In the genomic region with DNA sequence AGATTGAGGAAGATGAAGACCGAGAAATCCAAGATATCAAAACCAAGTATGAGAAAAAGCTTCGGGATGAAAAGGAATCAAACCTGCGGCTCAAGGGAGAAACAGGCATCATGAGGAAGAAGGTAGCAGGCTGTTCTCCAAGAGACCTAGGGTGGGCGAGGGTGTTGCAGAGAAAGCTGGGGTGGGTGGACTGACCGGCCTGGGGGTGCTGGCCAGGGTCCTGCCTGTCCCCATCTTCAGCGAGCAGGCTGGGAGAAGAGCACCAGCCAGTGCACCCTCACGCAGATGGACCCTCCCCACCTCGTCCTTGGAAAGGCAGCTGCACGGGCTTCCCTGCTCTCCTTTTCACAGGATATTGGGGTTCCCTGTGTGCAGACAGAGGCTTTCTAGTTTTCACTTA, we compare ENCODE assay signal across 21 cellular contexts. TPM values are rescaled to one million over a fixed set of nuclear protein-coding genes. Genes with fewer than 3 reads are reported as not detected.
DNase-seq lines count a peak whose midpoint lies in the region; ATAC-seq, FAIRE-seq and TF ChIP-seq lines count a peak whose summit lies in the region.
"Had no signal": no experiment of that assay in that cellular context is flagged by ENCODE, and none has a peak within 500 bp of the region (broad histone marks: within the 10 kb centered on the region; RNA-seq: fewer than 3 reads in every experiment).

No MANE protein-coding gene starts in this region.

- H3K27me3 ChIP-seq in GM23338 (ENCODE audit: insufficient read depth) (no peaks in the 10 kb centered on the region), K562 (ENCODE audit: control insufficient read depth in 2 of 2, insufficient read depth in 2 of 2, low read length in 2 of 2) (peaks cover 30 to 51% of the 10 kb centered on the region in 2 experiments)
- H3K27me3 ChIP-seq: BE2C had no signal

- H3K4me3 ChIP-seq in GM23338, result no peak overlapping the region
- H3K4me3 ChIP-seq in K562, result no peak overlapping the region

- H3K4me2 ChIP-seq in GM23338, result no peak overlapping the region
- H3K4me2 ChIP-seq in K562 (ENCODE audit: insufficient read depth, low read length), result no peak overlapping the region

- H3K27ac Mint-ChIP-seq in GM23338, result no peak overlapping the region
- peak overlapping the region; percentile 53 for H3K27ac Mint-ChIP-seq in stimulated activated naive B cell treated with anti-CD40 and anti-IgM and Interleukin-4, amounts not matched to agents 10 μg/mL and 1 μg/mL and 100 μg/mL, for 72 hours
- no peak overlapping the region for H3K27ac Mint-ChIP-seq in activated CD4-positive, alpha-beta T cell treated with anti-CD3 and anti-CD28 coated beads, Interleukin-2, amount 10 ng/mL, durations not matched to agents 7 days and 5 days
- H3K27ac Mint-ChIP-seq: CD8-positive, alpha-beta T cell had no signal

- no peak overlapping the region for H3K4me3 Mint-ChIP-seq in GM23338
- peak overlapping the region in 1 of 2 donors; percentile 29 for H3K4me3 Mint-ChIP-seq in stimulated activated naive B cell treated with anti-CD40 and anti-IgM and Interleukin-4, amounts not matched to agents 10 μg/mL and 1 μg/mL and 100 μg/mL, for 72 hours
- no peak overlapping the region for H3K4me3 Mint-ChIP-seq in activated CD4-positive, alpha-beta T cell treated with anti-CD3 and anti-CD28 coated beads, Interleukin-2, amount 10 ng/mL, durations not matched to agents 7 days and 5 days
- H3K4me3 Mint-ChIP-seq: CD8-positive, alpha-beta T cell had no signal

- 0 out of 2 replicates have a peak, but pooled peaks cover 4% of the 10 kb centered on the region for H3K9me2 ChIP-seq in GM23338 (ENCODE audit: insufficient read depth)

- CTCF ChIA-PET in K562 (lab: Yijun Ruan, JAX; ENCODE audit: low intra/inter-chr PET ratio), result no interaction called here
- CTCF ChIA-PET in activated CD4-positive, alpha-beta T cell treated with anti-CD3 and anti-CD28 coated beads, Interleukin-2, amount 10 ng/mL, durations not matched to agents 7 days and 5 days (lab: Charles Lee), result no interaction called here

- H2AFZ ChIP-seq in GM23338 (no peak overlapping the region), K562 (ENCODE audit: low read depth, low read length) (no peak overlapping the region)

- no peaks in the 10 kb centered on the region for H3K9me1 ChIP-seq in K562 (ENCODE audit: control insufficient read depth, insufficient read depth, low read length)

- H3K27ac ChIP-seq in GM23338 (ENCODE audit: low read depth), result no peak overlapping the region
- H3K27ac ChIP-seq in K562 (ENCODE audit: extremely low read depth, low read depth, low read length), result no peak overlapping the region
- H3K27ac ChIP-seq: C4-2B had no signal

- no peaks in the 10 kb centered on the region for H3K36me3 ChIP-seq in GM23338 (ENCODE audit: insufficient read depth)
- no peaks in the 10 kb centered on the region for H3K36me3 ChIP-seq in K562 (ENCODE audit: control insufficient read depth, insufficient read depth, low read length)
- H3K36me3 ChIP-seq: BE2C had no signal

- POLR2A ChIA-PET in K562 (lab: Yijun Ruan, JAX), result interaction anchor here (0.5 to 1.4 kb wide), 4 partner anchors 13 to 446 kb away, joined by 3 to 4 read pairs (median 3); no protein-coding TSS in a partner anchor
- POLR2A ChIA-PET in activated CD4-positive, alpha-beta T cell treated with anti-CD3 and anti-CD28 coated beads, Interleukin-2, amount 10 ng/mL, durations not matched to agents 7 days and 5 days (lab: Charles Lee), result no interaction called here

- TF ChIP-seq CTCF in GM23338 (conservative IDR thresholded peaks at IDR 0.05; ENCODE audit: low read depth in 2 of 2) (no peak), K562 (IDR thresholded peaks at IDR 0.05 in 2 of 3, conservative IDR thresholded peaks at IDR 0.05 in 1 of 3; ENCODE audit: insufficient read depth in 2 of 3, low read depth in 1 of 3, low read length in 3 of 3) (no peak)

- in situ Hi-C loops in K562 (cut with MboI), result no loop called here

- H3F3A ChIP-seq in GM23338 (replicated peaks; ENCODE audit: low read depth), result no peaks in the 10 kb centered on the region

- no TSS peak for BruUV-seq in K562 (replicated peaks; lab: Mats Ljungman, UMichigan)

- no peak overlapping the region for H3K9ac ChIP-seq in K562 (ENCODE audit: insufficient read depth in 1 of 2, low read depth in 2 of 2, low read length in 2 of 2)

- intact Hi-C loops in K562 (cut with micrococcal nuclease), result no loop called here

- H3K9me3 Mint-ChIP-seq in GM23338, result no peaks in the 10 kb centered on the region
- H3K9me3 Mint-ChIP-seq in stimulated activated naive B cell treated with anti-CD40 and anti-IgM and Interleukin-4, amounts not matched to agents 10 μg/mL and 1 μg/mL and 100 μg/mL, for 72 hours, result no peaks in the 10 kb centered on the region
- no peaks in the 10 kb centered on the region for H3K9me3 Mint-ChIP-seq in activated CD4-positive, alpha-beta T cell treated with anti-CD3 and anti-CD28 coated beads, Interleukin-2, amount 10 ng/mL, durations not matched to agents 7 days and 5 days
- H3K9me3 Mint-ChIP-seq: CD8-positive, alpha-beta T cell had no signal

- ATAC-seq in GM23338 (no peak), K562 (no peak), GM21528 (IDR thresholded peaks at IDR 0.05; ENCODE audit: low FRiP score, unreplicated experiment) (no peak)
- no peak for ATAC-seq in stimulated activated naive B cell treated with anti-CD40 and anti-IgM and Interleukin-4, amounts not matched to agents 10 μg/mL and 1 μg/mL and 100 μg/mL, for 72 hours (replicated peaks)
- ATAC-seq: CD8-positive, alpha-beta T cell; HepG2 had no signal

- H3K79me2 ChIP-seq in GM23338 (replicated peaks; ENCODE audit: insufficient read depth) (no peaks in the 10 kb centered on the region), K562 (ENCODE audit: control insufficient read depth, insufficient read depth, low read length) (no peaks in the 10 kb centered on the region)

- no peaks in the 10 kb centered on the region; the same call in 2 of the 3 replicates for H3K36me3 Mint-ChIP-seq in GM23338 (ENCODE audit: low read depth)
- H3K36me3 Mint-ChIP-seq in stimulated activated naive B cell treated with anti-CD40 and anti-IgM and Interleukin-4, amounts not matched to agents 10 μg/mL and 1 μg/mL and 100 μg/mL, for 72 hours, result peaks cover 16 to 39% of the 10 kb centered on the region in 2 donors
- no peaks in the 10 kb centered on the region for H3K36me3 Mint-ChIP-seq in activated CD4-positive, alpha-beta T cell treated with anti-CD3 and anti-CD28 coated beads, Interleukin-2, amount 10 ng/mL, durations not matched to agents 7 days and 5 days (ENCODE audit: low read depth)
- H3K36me3 Mint-ChIP-seq: CD8-positive, alpha-beta T cell had no signal

- H3K4me1 Mint-ChIP-seq in GM23338, result peaks cover 8% of the 10 kb centered on the region; the same call in 2 of the 3 replicates
- peaks cover 32 to 59% of the 10 kb centered on the region in 2 donors for H3K4me1 Mint-ChIP-seq in stimulated activated naive B cell treated with anti-CD40 and anti-IgM and Interleukin-4, amounts not matched to agents 10 μg/mL and 1 μg/mL and 100 μg/mL, for 72 hours
- H3K4me1 Mint-ChIP-seq in activated CD4-positive, alpha-beta T cell treated with anti-CD3 and anti-CD28 coated beads, Interleukin-2, amount 10 ng/mL, durations not matched to agents 7 days and 5 days, result peaks cover 3% of the 10 kb centered on the region

- no peak for TF ChIP-seq RAD21 in Ishikawa (IDR thresholded peaks at IDR 0.05; ENCODE audit: low read depth)
- TF ChIP-seq RAD21 in K562 (CRISPR knock-in tag; conservative IDR thresholded peaks at IDR 0.05 in 1 of 2, IDR thresholded peaks at IDR 0.05 in 1 of 2), result no peak

- no peak for FAIRE-seq in K562 (lab: Jason Lieb, UNC)
- FAIRE-seq: A204.1, D721Med, GM19239, HepG2, HTR-8/SVneo had no signal

- TF ChIP-seq EP300 in Ishikawa (IDR thresholded peaks at IDR 0.05; ENCODE audit: borderline replicate concordance), result no peak
- no peak for TF ChIP-seq EP300 in K562 (IDR thresholded peaks at IDR 0.05; ENCODE audit: low read length)

- H3K4me1 ChIP-seq in GM23338 (ENCODE audit: insufficient read depth) (no peaks in the 10 kb centered on the region), K562 (replicated peaks in 1 of 2; ENCODE audit: control insufficient read depth in 2 of 2, insufficient read depth in 2 of 2, low read length in 2 of 2) (0 out of 5 replicates have a peak, but pooled peaks cover 0 to 3% of the 10 kb centered on the region in 2 experiments)
- H3K4me1 ChIP-seq: BE2C had no signal

- no peaks in the 10 kb centered on the region for H3K9me3 ChIP-seq in K562 (replicated peaks; ENCODE audit: control insufficient read depth, insufficient read depth, low read depth, low read length)
- H3K9me3 ChIP-seq: BE2C had no signal

- peaks cover 19% of the 10 kb centered on the region for H3K27me3 Mint-ChIP-seq in GM23338 (ENCODE audit: insufficient read depth, low read depth, poor library complexity)
- H3K27me3 Mint-ChIP-seq in stimulated activated naive B cell treated with anti-CD40 and anti-IgM and Interleukin-4, amounts not matched to agents 10 μg/mL and 1 μg/mL and 100 μg/mL, for 72 hours, result no peaks in the 10 kb centered on the region
- H3K27me3 Mint-ChIP-seq in activated CD4-positive, alpha-beta T cell treated with anti-CD3 and anti-CD28 coated beads, Interleukin-2, amount 10 ng/mL, durations not matched to agents 7 days and 5 days, result no peaks in the 10 kb centered on the region

- 0% methylated on average over 9 of the region's 9 CpGs for WGBS in K562 (ENCODE audit: insufficient coverage, low coverage, missing lambda C conversion rate)

- no peak for DNase-seq in GM23338 (ENCODE audit: low spot score)
- no peak for DNase-seq in K562 (ENCODE audit: extremely low read depth in 1 of 4, low spot score in 3 of 4)
- DNase-seq in stimulated activated naive B cell treated with anti-CD40 and anti-IgM and Interleukin-4, amounts not matched to agents 10 μg/mL and 1 μg/mL and 100 μg/mL, for 72 hours, result no peak
- no peak for DNase-seq in activated CD4-positive, alpha-beta T cell treated with anti-CD3 and anti-CD28 coated beads, Interleukin-2, amount 10 ng/mL, durations not matched to agents 7 days and 5 days
- no peak for DNase-seq in T-helper 2 cell
- DNase-seq: BE2C; CD8-positive, alpha-beta T cell; COR-L47; DMS153; DMS79 treated with DMSO at 0.1 percent for 48 hours; GDM1; HCEC 1CT had no signal

- no peaks in the 10 kb centered on the region for H4K20me1 ChIP-seq in GM23338 (replicated peaks; ENCODE audit: insufficient read depth)
- H4K20me1 ChIP-seq in K562 (replicated peaks; ENCODE audit: control insufficient read depth, insufficient read depth, low read length), result peaks cover 14% of the 10 kb centered on the region

- no peak for TF ChIP-seq POLR2A in K562 (conservative IDR thresholded peaks at IDR 0.05)

RNA-seq across cellular contexts. Expression of a gene that starts 46.9 kb away (rescaled TPM):
- total RNA-seq in GM23338 (2014; rRNA removed; shearing (Covaris generic)), result 31.4 and 39.3 TPM in 2 replicates
- polyA plus RNA-seq in GM23338 (2016; fragmentation: Nextera tagmentation; extraction: Ambion mirVana) (16.2 and 16.8 TPM in 2 replicates), K562 (2011; rRNA removed) (0.08 and 0.35 TPM in 2 replicates), K562 (2014; fragmentation: Illumina TruSeq; extraction: Trizol) (0.07 TPM in 1 of 2 replicates, not detected in the other), K562 (2014; fragmentation: Nextera tagmentation; extraction: Ambion mirVana) (not detected), K562 (2014; rRNA removed) (0.67 TPM in 1 of 2 replicates, not detected in the other)
- 0.21 and 0.30 TPM in 2 replicates for total RNA-seq in K562 (2011; cell fraction: chromatin; rRNA removed; ENCODE audit: low replicate concordance)
- total RNA-seq in K562 (2011; cell fraction: nucleolus; rRNA removed), result 0.33 and 0.53 TPM in 2 replicates
- total RNA-seq in K562 (2011; cell fraction: nucleoplasm; rRNA removed), result 0.37 and 0.76 TPM in 2 replicates
- total RNA-seq in K562 (2014; rRNA removed) (not detected in 2 replicates), K562 (2014; rRNA removed; fragmentation: Illumina TruSeq; extraction: Trizol) (not detected in 2 replicates), K562 (2015; rRNA removed; fragmentation: Illumina TruSeq; extraction: Trizol) (not detected in 2 replicates), K562 (2021) (0.45 TPM in 1 of 2 replicates, not detected in the other)
- polyA plus RNA-seq in K562 (2011; cell fraction: cytosol; rRNA removed), result 0.42 and 0.58 TPM in 2 replicates
- polyA plus RNA-seq in K562 (2011; cell fraction: nucleus; rRNA removed), result 1.0 and 1.2 TPM in 2 replicates
- polyA plus RNA-seq in K562 (2012), result 0.13 and 1.1 TPM in 2 replicates
- not detected in 2 replicates for polyA minus RNA-seq in K562 (2011; rRNA and poly(A)+ RNA removed)
- not detected in 2 replicates for polyA minus RNA-seq in K562 (2011; cell fraction: cytosol; rRNA and poly(A)+ RNA removed)
- not detected in 2 replicates for polyA minus RNA-seq in K562 (2011; cell fraction: nucleus; rRNA and poly(A)+ RNA removed)
- not detected for total RNA-seq in activated CD4-positive, alpha-beta T cell treated with anti-CD3 and anti-CD28 coated beads, Interleukin-2, amount 10 ng/mL, durations not matched to agents 7 days and 5 days
- total RNA-seq: CD8-positive, alpha-beta T cell; H4; HepG2 had no signal

RNA-seq across cellular contexts. Expression of a gene that starts 50.7 kb away (rescaled TPM):
- 0.38 and 1.6 TPM in 2 replicates for total RNA-seq in GM23338 (2014; rRNA removed; shearing (Covaris generic))
- polyA plus RNA-seq in GM23338 (2016; fragmentation: Nextera tagmentation; extraction: Ambion mirVana) (0.37 and 0.45 TPM in 2 replicates), K562 (2011; rRNA removed) (0.04 TPM in 1 of 2 replicates, not detected in the other), K562 (2014; fragmentation: Illumina TruSeq; extraction: Trizol) (0.22 TPM in 1 of 2 replicates, not detected in the other), K562 (2014; fragmentation: Nextera tagmentation; extraction: Ambion mirVana) (under 1 TPM in 1 of 2 experiments, not detected in 1; 0.07 TPM), K562 (2014; rRNA removed) (0.05 TPM in 1 of 2 replicates, not detected in the other)
- 0.30 TPM in 1 of 2 replicates, not detected in the other for total RNA-seq in K562 (2011; cell fraction: chromatin; rRNA removed; ENCODE audit: low replicate concordance)
- not detected in 2 replicates for total RNA-seq in K562 (2011; cell fraction: nucleolus; rRNA removed)
- total RNA-seq in K562 (2011; cell fraction: nucleoplasm; rRNA removed), result not detected in 2 replicates
- total RNA-seq in K562 (2014; rRNA removed) (not detected in 2 replicates), K562 (2014; rRNA removed; fragmentation: Illumina TruSeq; extraction: Trizol) (0.07 TPM in 1 of 2 replicates, not detected in the other), K562 (2015; rRNA removed; fragmentation: Illumina TruSeq; extraction: Trizol) (0.18 TPM in 1 of 2 replicates, not detected in the other), K562 (2021) (not detected in 2 replicates)
- 0.01 and 0.09 TPM in 2 replicates for polyA plus RNA-seq in K562 (2011; cell fraction: cytosol; rRNA removed)
- 0.14 TPM in 1 of 2 replicates, not detected in the other for polyA plus RNA-seq in K562 (2011; cell fraction: nucleus; rRNA removed)
- polyA plus RNA-seq in K562 (2012), result 0.03 and 0.18 TPM in 2 replicates
- 0.27 TPM in 1 of 2 replicates, not detected in the other for polyA minus RNA-seq in K562 (2011; rRNA and poly(A)+ RNA removed)
- not detected in 2 replicates for polyA minus RNA-seq in K562 (2011; cell fraction: cytosol; rRNA and poly(A)+ RNA removed)
- not detected in 2 replicates for polyA minus RNA-seq in K562 (2011; cell fraction: nucleus; rRNA and poly(A)+ RNA removed)
- total RNA-seq in activated CD4-positive, alpha-beta T cell treated with anti-CD3 and anti-CD28 coated beads, Interleukin-2, amount 10 ng/mL, durations not matched to agents 7 days and 5 days, result not detected
- total RNA-seq: CD8-positive, alpha-beta T cell; HepG2 had no signal

RNA-seq across cellular contexts. Expression of a gene that starts 50.8 kb away (rescaled TPM):
- 116 and 130 TPM in 2 replicates for total RNA-seq in GM23338 (2014; rRNA removed; shearing (Covaris generic))
- 226 and 249 TPM in 2 replicates for polyA plus RNA-seq in GM23338 (2016; fragmentation: Nextera tagmentation; extraction: Ambion mirVana)
- total RNA-seq in K562 (2011; cell fraction: chromatin; rRNA removed; ENCODE audit: low replicate concordance), result 94.0 and 95.1 TPM in 2 replicates
- 64.3 and 68.4 TPM in 2 replicates for total RNA-seq in K562 (2011; cell fraction: nucleolus; rRNA removed)
- 71.1 and 80.7 TPM in 2 replicates for total RNA-seq in K562 (2011; cell fraction: nucleoplasm; rRNA removed)
- total RNA-seq in K562 (2014; rRNA removed), result 300 and 314 TPM in 2 replicates
- 251 and 264 TPM in 2 replicates for total RNA-seq in K562 (2014; rRNA removed; fragmentation: Illumina TruSeq; extraction: Trizol)
- total RNA-seq in K562 (2015; rRNA removed; fragmentation: Illumina TruSeq; extraction: Trizol), result 262 and 268 TPM in 2 replicates
- total RNA-seq in K562 (2021), result 175 and 182 TPM in 2 replicates
- 74.8 and 102 TPM in 2 replicates for polyA plus RNA-seq in K562 (2011; rRNA removed)
- polyA plus RNA-seq in K562 (2011; cell fraction: cytosol; rRNA removed), result 60.0 and 76.6 TPM in 2 replicates
- polyA plus RNA-seq in K562 (2011; cell fraction: nucleus; rRNA removed), result 76.3 and 82.2 TPM in 2 replicates
- 90.3 and 177 TPM in 2 replicates for polyA plus RNA-seq in K562 (2012)
- polyA plus RNA-seq in K562 (2014; fragmentation: Illumina TruSeq; extraction: Trizol), result 283 and 349 TPM in 2 replicates
- polyA plus RNA-seq in K562 (2014; fragmentation: Nextera tagmentation; extraction: Ambion mirVana), result 100 to 1,000 TPM in 1 of 2 experiments, 10 to 100 TPM in 1; 95.2 to 157 TPM
- 249 and 275 TPM in 2 replicates for polyA plus RNA-seq in K562 (2014; rRNA removed)
- 58.1 and 63.4 TPM in 2 replicates for polyA minus RNA-seq in K562 (2011; rRNA and poly(A)+ RNA removed)
- 43.2 and 43.7 TPM in 2 replicates for polyA minus RNA-seq in K562 (2011; cell fraction: cytosol; rRNA and poly(A)+ RNA removed)
- polyA minus RNA-seq in K562 (2011; cell fraction: nucleus; rRNA and poly(A)+ RNA removed), result 52.0 and 75.4 TPM in 2 replicates
- total RNA-seq in activated CD4-positive, alpha-beta T cell treated with anti-CD3 and anti-CD28 coated beads, Interleukin-2, amount 10 ng/mL, durations not matched to agents 7 days and 5 days, result 10 to 100 TPM; 40.5 to 45.8 TPM

Comparison
In these comparisons a context has a peak if more than half of its experiments do, and no peak if none do; other contexts are left out.
1. RNA of a gene that starts 46.9 kb away (total RNA-seq): 31.4 to 39.3 TPM in GM23338; 0.21 to 0.76 TPM in K562 and not detected in activated CD4-positive, alpha-beta T cell treated with anti-CD3 and anti-CD28 coated beads, Interleukin-2, amount 10 ng/mL, durations not matched to agents 7 days and 5 days; every median in the first group is over 10 times any median in the second.